In the genomic region with DNA sequence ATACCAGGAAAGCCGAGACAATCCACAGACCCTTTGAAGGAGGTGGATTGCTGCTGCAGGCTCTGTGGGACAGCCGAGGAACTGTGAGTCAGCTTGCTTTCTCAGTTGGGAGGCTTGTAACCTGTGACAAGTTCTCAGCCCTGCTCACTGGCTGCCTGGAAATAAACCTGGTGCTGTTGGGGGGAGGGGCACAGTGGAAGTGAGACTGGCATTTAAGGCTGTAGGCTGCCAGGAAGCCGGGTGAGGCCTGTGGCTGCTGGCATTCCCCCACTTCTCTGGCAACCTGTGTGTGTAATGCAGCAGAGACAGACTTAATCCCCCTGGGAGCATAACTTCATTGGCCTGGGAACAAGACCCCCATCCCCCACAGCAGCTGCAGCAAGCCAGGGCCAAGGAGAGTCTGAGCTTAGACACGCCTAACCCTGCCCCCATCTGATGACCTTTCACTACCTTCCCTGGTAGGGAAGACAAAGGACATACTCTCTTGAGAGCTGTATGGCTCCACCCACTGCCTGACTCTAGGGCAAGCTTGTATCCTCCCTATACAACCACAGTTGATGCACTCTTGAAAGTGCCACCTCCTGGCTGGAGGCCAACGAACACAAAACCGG, we compare ENCODE assay signal across 9 cellular contexts.
A peak's percentile ranks its signal among the peaks of the same experiment; 100 is the strongest.
DNase-seq lines count a peak whose midpoint lies in the region; ATAC-seq and TF ChIP-seq lines count a peak whose summit lies in the region.
"Had no signal": no experiment of that assay in that cellular context is flagged by ENCODE, and none has a peak within 500 bp of the region (broad histone marks: within the 10 kb centered on the region; RNA-seq: fewer than 3 reads in every experiment).

No MANE protein-coding gene starts in this region.

- DNase-seq in EH (ENCODE audit: low read depth) (peak; percentile 36), LHCN-M2 (ENCODE audit: low read depth) (peak; percentile 70), epithelial cell of esophagus (ENCODE audit: low read depth) (peak; percentile 49), inferior parietal cortex (ENCODE audit: extremely low spot score) (no peak), SKM-1 (lab: John Stamatoyannopoulos, UW; ENCODE audit: unreplicated experiment) (no peak), NCI-H526 (lab: John Stamatoyannopoulos, UW) (no peak), osteocyte (ENCODE audit: extremely low spot score, unreplicated experiment) (no peak)

- no peak overlapping the region for H3K4me3 Mint-ChIP-seq in osteocyte (ENCODE audit: unreplicated experiment)

- ATAC-seq in GM21381 (IDR thresholded peaks at IDR 0.05; ENCODE audit: unreplicated experiment): peak; percentile 77
- ATAC-seq: gastroesophageal sphincter had no signal

- H3K4me3 ChIP-seq in epithelial cell of esophagus (ENCODE audit: low read length): no peak overlapping the region
- H3K4me3 ChIP-seq: gastroesophageal sphincter had no signal

- no peaks in the 10 kb centered on the region for H3K36me3 Mint-ChIP-seq in osteocyte (ENCODE audit: unreplicated experiment)

- no peaks in the 10 kb centered on the region for H3K4me1 Mint-ChIP-seq in osteocyte (ENCODE audit: unreplicated experiment)

- H3K27me3 Mint-ChIP-seq in osteocyte (ENCODE audit: unreplicated experiment): peaks cover 5% of the 10 kb centered on the region

- H3K27ac Mint-ChIP-seq in osteocyte (ENCODE audit: unreplicated experiment): no peak overlapping the region

- H3K9me3 Mint-ChIP-seq in osteocyte (ENCODE audit: unreplicated experiment): peaks cover 54% of the 10 kb centered on the region

- no peak for TF ChIP-seq CTCF in epithelial cell of esophagus (IDR thresholded peaks at IDR 0.05; ENCODE audit: insufficient read depth, low read depth, low read length, missing control alignments)
- TF ChIP-seq CTCF in osteocyte (IDR thresholded peaks at IDR 0.05): no peak

Comparison
In these comparisons a context has a peak if more than half of its experiments do, and no peak if none do; other contexts are left out.
1. DNase-seq: peak in EH (single experiment), LHCN-M2 (single experiment) and epithelial cell of esophagus (single experiment); none in inferior parietal cortex (single experiment), SKM-1 (single experiment), NCI-H526 (0 of 2) and osteocyte (single experiment).